In the genomic region with DNA sequence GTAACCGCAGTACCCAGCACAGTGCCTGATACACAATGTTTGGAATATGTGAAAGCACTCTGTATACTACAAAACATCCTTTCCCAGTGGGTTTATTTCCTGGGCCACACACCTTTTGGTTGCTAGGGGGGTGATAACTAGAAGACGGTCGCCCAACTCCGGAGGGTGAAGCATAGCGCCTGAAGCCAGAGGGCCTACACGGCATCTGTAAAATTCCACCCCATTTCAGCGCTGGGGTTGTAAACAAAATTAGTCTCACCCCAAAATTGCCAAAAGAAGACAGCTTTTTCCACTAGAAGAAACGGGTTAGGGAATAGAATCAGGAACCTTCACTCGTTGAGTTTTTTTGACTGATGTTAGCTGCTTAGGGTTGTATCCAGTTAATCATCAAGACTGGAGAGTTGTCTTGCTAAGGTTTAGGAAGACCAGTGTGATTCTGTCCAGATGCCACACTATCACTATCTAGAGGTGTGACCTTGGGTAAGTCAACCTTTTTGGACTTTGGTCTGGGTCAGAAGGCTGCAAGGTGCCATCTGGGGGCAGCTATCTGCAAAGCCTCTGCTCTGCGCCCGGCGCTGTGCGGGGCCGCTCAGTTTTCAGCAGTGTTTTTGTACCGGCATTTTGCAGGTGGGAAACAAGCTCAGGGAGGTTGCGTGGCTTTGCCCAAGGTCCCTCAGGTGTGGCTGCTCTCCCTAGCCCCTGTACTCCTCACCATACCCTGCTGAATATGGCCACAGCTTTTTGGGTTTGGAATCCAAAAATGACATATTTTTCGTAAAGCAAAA, we compare ENCODE assay signal across 1 cellular context.
TF ChIP-seq lines count a peak whose summit lies in the region.

No MANE protein-coding gene starts in this region.

TF ChIP-seq in HepG2, 621 proteins besides CTCF, POLR2A, EP300 and RAD21 (continued from another document and continues in another):
- no peak for TF ChIP-seq ZNF773 (CRISPR knock-in tag; IDR thresholded peaks at IDR 0.05; ENCODE audit: borderline replicate concordance)
- no peak for TF ChIP-seq NONO (IDR thresholded peaks at IDR 0.05)
- TF ChIP-seq NONO (CRISPR knock-in tag; conservative IDR thresholded peaks at IDR 0.05): no peak; the same call in 1 of the 2 replicates
- peak; percentile 25; the same call in 1 of the 2 replicates for TF ChIP-seq KDM6A (CRISPR knock-in tag; IDR thresholded peaks at IDR 0.05; ENCODE audit: low read depth)
- TF ChIP-seq POLR2AphosphoS5 (IDR thresholded peaks at IDR 0.05; ENCODE audit: low read depth, low read length): peak; percentile 93
- no peak for TF ChIP-seq ZNF235 (CRISPR knock-in tag; IDR thresholded peaks at IDR 0.05; ENCODE audit: borderline replicate concordance)
- TF ChIP-seq PRMT3 (CRISPR knock-in tag; IDR thresholded peaks at IDR 0.05; ENCODE audit: borderline replicate concordance, low read depth): no peak
- TF ChIP-seq, protein P1, sequence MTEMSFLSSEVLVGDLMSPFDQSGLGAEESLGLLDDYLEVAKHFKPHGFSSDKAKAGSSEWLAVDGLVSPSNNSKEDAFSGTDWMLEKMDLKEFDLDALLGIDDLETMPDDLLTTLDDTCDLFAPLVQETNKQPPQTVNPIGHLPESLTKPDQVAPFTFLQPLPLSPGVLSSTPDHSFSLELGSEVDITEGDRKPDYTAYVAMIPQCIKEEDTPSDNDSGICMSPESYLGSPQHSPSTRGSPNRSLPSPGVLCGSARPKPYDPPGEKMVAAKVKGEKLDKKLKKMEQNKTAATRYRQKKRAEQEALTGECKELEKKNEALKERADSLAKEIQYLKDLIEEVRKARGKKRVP (CRISPR knock-in tag; IDR thresholded peaks at IDR 0.05): no peak
- TF ChIP-seq TSC22D2 (CRISPR knock-in tag; IDR thresholded peaks at IDR 0.05; ENCODE audit: borderline replicate concordance): no peak
- TF ChIP-seq, protein P2, sequence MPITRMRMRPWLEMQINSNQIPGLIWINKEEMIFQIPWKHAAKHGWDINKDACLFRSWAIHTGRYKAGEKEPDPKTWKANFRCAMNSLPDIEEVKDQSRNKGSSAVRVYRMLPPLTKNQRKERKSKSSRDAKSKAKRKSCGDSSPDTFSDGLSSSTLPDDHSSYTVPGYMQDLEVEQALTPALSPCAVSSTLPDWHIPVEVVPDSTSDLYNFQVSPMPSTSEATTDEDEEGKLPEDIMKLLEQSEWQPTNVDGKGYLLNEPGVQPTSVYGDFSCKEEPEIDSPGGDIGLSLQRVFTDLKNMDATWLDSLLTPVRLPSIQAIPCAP (CRISPR knock-in tag; IDR thresholded peaks at IDR 0.05; ENCODE audit: low read depth): no peak
- TF ChIP-seq, protein P3, sequence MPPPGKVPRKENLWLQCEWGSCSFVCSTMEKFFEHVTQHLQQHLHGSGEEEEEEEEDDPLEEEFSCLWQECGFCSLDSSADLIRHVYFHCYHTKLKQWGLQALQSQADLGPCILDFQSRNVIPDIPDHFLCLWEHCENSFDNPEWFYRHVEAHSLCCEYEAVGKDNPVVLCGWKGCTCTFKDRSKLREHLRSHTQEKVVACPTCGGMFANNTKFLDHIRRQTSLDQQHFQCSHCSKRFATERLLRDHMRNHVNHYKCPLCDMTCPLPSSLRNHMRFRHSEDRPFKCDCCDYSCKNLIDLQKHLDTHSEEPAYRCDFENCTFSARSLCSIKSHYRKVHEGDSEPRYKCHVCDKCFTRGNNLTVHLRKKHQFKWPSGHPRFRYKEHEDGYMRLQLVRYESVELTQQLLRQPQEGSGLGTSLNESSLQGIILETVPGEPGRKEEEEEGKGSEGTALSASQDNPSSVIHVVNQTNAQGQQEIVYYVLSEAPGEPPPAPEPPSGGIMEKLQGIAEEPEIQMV (CRISPR knock-in tag; IDR thresholded peaks at IDR 0.05; ENCODE audit: low read depth): peak; percentile 46; the same call in 1 of the 2 replicates
- TF ChIP-seq RELA (CRISPR knock-in tag; IDR thresholded peaks at IDR 0.05): no peak
- no peak for TF ChIP-seq HDAC6 (IDR thresholded peaks at IDR 0.05; ENCODE audit: low read depth, low read length)
- TF ChIP-seq POGZ (CRISPR knock-in tag; IDR thresholded peaks at IDR 0.05): no peak
- TF ChIP-seq ZNF232 (CRISPR knock-in tag; IDR thresholded peaks at IDR 0.05; ENCODE audit: borderline replicate concordance): no peak; the same call in 1 of the 2 replicates
- peak; percentile 61; the same call in 1 of the 2 replicates for TF ChIP-seq IRF2 (CRISPR knock-in tag; IDR thresholded peaks at IDR 0.05)
- no peak for TF ChIP-seq CHD2 (IDR thresholded peaks at IDR 0.05; ENCODE audit: low read depth, low read length)
- TF ChIP-seq NAIF1 (CRISPR knock-in tag; IDR thresholded peaks at IDR 0.05; ENCODE audit: borderline replicate concordance): no peak
- 0 out of 2 replicates have a peak, but pooled peaks have one; percentile 38 for TF ChIP-seq ZNF354B (CRISPR knock-in tag; IDR thresholded peaks at IDR 0.05)
- TF ChIP-seq KAT2B (IDR thresholded peaks at IDR 0.05; ENCODE audit: borderline replicate concordance, low read depth, low read length): no peak
- no peak for TF ChIP-seq CENPX (CRISPR knock-in tag; IDR thresholded peaks at IDR 0.05)
- TF ChIP-seq, protein P4, sequence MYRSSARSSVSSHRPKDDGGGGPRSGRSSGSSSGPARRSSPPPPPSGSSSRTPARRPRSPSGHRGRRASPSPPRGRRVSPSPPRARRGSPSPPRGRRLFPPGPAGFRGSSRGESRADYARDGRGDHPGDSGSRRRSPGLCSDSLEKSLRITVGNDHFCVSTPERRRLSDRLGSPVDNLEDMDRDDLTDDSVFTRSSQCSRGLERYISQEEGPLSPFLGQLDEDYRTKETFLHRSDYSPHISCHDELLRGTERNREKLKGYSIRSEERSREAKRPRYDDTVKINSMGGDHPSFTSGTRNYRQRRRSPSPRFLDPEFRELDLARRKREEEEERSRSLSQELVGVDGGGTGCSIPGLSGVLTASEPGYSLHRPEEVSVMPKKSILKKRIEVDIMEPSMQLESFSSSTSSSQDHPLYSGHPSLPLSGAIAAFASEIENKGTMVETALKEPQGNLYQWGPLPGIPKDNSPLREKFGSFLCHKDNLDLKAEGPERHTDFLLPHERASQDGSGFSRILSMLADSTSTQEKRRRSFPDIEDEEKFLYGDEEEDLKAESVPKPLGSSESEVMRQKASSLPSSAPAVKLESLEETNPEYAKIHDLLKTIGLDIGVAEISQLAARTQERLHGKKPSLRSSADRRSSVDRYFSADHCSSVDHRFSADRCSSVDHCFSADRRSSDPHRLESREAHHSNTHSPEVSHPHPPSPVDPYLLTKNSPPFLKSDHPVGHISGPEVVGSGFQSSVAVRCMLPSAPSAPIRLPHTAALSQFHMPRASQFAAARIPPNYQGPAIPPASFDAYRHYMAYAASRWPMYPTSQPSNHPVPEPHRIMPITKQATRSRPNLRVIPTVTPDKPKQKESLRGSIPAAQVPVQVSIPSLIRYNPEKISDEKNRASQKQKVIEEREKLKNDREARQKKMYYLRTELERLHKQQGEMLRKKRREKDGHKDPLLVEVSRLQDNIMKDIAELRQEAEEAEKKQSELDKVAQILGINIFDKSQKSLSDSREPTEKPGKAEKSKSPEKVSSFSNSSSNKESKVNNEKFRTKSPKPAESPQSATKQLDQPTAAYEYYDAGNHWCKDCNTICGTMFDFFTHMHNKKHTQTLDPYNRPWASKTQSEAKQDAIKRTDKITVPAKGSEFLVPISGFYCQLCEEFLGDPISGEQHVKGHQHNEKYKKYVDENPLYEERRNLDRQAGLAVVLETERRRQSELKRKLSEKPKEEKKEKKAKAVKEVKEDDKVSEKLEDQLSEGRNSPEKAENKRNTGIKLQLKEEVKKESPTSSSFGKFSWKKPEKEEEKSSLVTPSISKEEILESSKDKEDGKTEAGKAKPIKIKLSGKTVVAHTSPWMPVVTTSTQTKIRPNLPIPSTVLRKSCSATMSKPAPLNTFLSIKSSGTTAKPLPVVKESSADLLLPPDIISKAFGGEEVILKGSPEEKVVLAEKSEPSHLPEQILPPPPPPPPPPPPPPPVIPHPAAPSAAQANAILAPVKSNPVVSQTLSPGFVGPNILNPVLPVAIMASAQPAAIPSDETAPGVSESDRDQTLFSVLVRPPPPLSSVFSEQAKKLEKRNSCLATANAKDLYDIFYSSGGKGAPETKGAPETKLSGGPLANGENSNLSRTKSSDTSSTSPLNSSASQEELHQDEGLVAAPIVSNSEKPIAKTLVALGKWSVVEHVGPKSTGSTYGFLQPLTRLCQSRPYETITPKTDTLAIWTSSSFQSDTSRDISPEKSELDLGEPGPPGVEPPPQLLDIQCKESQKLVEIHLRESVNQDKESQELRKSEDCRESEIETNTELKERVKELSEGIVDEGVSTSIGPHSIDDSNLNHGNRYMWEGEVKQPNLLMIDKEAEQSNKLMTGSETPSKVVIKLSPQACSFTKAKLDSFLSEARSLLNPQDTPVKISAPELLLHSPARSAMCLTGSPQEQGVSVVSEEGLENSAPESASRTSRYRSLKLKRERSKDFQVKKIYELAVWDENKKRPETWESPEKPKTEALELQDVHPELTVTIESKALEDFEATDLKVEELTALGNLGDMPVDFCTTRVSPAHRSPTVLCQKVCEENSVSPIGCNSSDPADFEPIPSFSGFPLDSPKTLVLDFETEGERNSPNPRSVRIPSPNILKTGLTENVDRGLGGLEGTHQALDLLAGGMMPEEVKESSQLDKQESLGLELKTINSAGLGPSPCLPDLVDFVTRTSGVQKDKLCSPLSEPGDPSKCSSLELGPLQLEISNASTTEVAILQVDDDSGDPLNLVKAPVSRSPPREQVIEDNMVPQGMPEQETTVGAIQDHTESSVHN (CRISPR knock-in tag; IDR thresholded peaks at IDR 0.05): peak; percentile 43; the same call in 1 of the 2 replicates
- TF ChIP-seq, protein P5, sequence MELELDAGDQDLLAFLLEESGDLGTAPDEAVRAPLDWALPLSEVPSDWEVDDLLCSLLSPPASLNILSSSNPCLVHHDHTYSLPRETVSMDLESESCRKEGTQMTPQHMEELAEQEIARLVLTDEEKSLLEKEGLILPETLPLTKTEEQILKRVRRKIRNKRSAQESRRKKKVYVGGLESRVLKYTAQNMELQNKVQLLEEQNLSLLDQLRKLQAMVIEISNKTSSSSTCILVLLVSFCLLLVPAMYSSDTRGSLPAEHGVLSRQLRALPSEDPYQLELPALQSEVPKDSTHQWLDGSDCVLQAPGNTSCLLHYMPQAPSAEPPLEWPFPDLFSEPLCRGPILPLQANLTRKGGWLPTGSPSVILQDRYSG (CRISPR knock-in tag; IDR thresholded peaks at IDR 0.05): no peak
- peak; percentile 21; the same call in 1 of the 2 replicates for TF ChIP-seq NCOA2 (CRISPR knock-in tag; IDR thresholded peaks at IDR 0.05)
- TF ChIP-seq, protein P6, sequence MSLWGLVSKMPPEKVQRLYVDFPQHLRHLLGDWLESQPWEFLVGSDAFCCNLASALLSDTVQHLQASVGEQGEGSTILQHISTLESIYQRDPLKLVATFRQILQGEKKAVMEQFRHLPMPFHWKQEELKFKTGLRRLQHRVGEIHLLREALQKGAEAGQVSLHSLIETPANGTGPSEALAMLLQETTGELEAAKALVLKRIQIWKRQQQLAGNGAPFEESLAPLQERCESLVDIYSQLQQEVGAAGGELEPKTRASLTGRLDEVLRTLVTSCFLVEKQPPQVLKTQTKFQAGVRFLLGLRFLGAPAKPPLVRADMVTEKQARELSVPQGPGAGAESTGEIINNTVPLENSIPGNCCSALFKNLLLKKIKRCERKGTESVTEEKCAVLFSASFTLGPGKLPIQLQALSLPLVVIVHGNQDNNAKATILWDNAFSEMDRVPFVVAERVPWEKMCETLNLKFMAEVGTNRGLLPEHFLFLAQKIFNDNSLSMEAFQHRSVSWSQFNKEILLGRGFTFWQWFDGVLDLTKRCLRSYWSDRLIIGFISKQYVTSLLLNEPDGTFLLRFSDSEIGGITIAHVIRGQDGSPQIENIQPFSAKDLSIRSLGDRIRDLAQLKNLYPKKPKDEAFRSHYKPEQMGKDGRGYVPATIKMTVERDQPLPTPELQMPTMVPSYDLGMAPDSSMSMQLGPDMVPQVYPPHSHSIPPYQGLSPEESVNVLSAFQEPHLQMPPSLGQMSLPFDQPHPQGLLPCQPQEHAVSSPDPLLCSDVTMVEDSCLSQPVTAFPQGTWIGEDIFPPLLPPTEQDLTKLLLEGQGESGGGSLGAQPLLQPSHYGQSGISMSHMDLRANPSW (CRISPR knock-in tag; IDR thresholded peaks at IDR 0.05; ENCODE audit: borderline replicate concordance): peak; percentile 29; the same call in 1 of the 2 replicates
- no peak for TF ChIP-seq ZNF782 (CRISPR knock-in tag; IDR thresholded peaks at IDR 0.05; ENCODE audit: borderline replicate concordance)
- TF ChIP-seq, protein P7, sequence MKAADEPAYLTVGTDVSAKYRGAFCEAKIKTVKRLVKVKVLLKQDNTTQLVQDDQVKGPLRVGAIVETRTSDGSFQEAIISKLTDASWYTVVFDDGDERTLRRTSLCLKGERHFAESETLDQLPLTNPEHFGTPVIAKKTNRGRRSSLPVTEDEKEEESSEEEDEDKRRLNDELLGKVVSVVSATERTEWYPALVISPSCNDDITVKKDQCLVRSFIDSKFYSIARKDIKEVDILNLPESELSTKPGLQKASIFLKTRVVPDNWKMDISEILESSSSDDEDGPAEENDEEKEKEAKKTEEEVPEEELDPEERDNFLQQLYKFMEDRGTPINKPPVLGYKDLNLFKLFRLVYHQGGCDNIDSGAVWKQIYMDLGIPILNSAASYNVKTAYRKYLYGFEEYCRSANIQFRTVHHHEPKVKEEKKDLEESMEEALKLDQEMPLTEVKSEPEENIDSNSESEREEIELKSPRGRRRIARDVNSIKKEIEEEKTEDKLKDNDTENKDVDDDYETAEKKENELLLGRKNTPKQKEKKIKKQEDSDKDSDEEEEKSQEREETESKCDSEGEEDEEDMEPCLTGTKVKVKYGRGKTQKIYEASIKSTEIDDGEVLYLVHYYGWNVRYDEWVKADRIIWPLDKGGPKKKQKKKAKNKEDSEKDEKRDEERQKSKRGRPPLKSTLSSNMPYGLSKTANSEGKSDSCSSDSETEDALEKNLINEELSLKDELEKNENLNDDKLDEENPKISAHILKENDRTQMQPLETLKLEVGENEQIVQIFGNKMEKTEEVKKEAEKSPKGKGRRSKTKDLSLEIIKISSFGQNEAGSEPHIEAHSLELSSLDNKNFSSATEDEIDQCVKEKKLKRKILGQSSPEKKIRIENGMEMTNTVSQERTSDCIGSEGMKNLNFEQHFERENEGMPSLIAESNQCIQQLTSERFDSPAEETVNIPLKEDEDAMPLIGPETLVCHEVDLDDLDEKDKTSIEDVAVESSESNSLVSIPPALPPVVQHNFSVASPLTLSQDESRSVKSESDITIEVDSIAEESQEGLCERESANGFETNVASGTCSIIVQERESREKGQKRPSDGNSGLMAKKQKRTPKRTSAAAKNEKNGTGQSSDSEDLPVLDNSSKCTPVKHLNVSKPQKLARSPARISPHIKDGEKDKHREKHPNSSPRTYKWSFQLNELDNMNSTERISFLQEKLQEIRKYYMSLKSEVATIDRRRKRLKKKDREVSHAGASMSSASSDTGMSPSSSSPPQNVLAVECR (CRISPR knock-in tag; IDR thresholded peaks at IDR 0.05; ENCODE audit: borderline replicate concordance): peak; percentile 53; the same call in 1 of the 2 replicates
- TF ChIP-seq ZFX (CRISPR knock-in tag; IDR thresholded peaks at IDR 0.05; ENCODE audit: low read depth): peak; percentile 38
- no peak for TF ChIP-seq ZBTB21 (CRISPR knock-in tag; IDR thresholded peaks at IDR 0.05)
- peak; percentile 12; the same call in 1 of the 2 replicates for TF ChIP-seq SPEN (CRISPR knock-in tag; IDR thresholded peaks at IDR 0.05; ENCODE audit: low read depth)
